In genomic region chr4:6200011-6200921, GRCh38 we compare ENCODE assay signal across 8 cellular contexts. TPM values are rescaled to one million over a fixed set of nuclear protein-coding genes. Genes with fewer than 3 reads are reported as not detected.
DNase-seq lines count a peak whose midpoint lies in the region; ATAC-seq and TF ChIP-seq lines count a peak whose summit lies in the region.

Gene JAKMIP1, minus strand, starts transcription at chr4:6200549. Its CDS starts 87,699 bp downstream, at chr4:6112850.

- ATAC-seq in GM18873 (IDR thresholded peaks at IDR 0.05; ENCODE audit: low FRiP score, unreplicated experiment) (peak; percentile 59), HG03135 (IDR thresholded peaks at IDR 0.05; ENCODE audit: unreplicated experiment) (peak; percentile 78), Right ventricle myocardium inferior (peak; percentile 71), upper lobe of left lung (ENCODE audit: low FRiP score in 2 of 2) (peak in 1 of 2 donors; percentile 82)

- H3K9me3 ChIP-seq in Peyer's patch, result peaks cover 0 to 3% (median 0%) of the 10 kb centered on the region in 4 donors
- peaks cover 0 to 3% (median 0%) of the 10 kb centered on the region in 4 donors for H3K9me3 ChIP-seq in upper lobe of left lung

- H3K27me3 ChIP-seq in Peyer's patch (peaks cover 0 to 16% of the 10 kb centered on the region in 2 donors), upper lobe of left lung (peaks cover 0 to 29% (median 13%) of the 10 kb centered on the region in 4 donors)

- TF ChIP-seq POLR2A in Peyer's patch (IDR thresholded peaks at IDR 0.05) (no peak), upper lobe of left lung (IDR thresholded peaks at IDR 0.05) (no peak)

- intact Hi-C loops in Right ventricle myocardium inferior (cut with DNase I) (no loop called here), posterior vena cava (cut with DNase I) (no loop called here)

- DNase-seq in AG10803 (ENCODE audit: low read depth) (peak; percentile 33), Peyer's patch (peak; percentile 53 to 85 (median 82)), Right ventricle myocardium inferior (ENCODE audit: missing footprints) (no peak), posterior vena cava (ENCODE audit: low spot score) (peak; percentile 77), upper lobe of left lung (peak; percentile 75 to 94)
- peak; percentile 92 for DNase-seq in activated naive CD4-positive, alpha-beta T cell treated with Interleukin-2 at 50 U/mL for 16 hours

- no peak for TF ChIP-seq CTCF in AG10803 (conservative IDR thresholded peaks at IDR 0.05; ENCODE audit: low read length)
- TF ChIP-seq CTCF in Peyer's patch (IDR thresholded peaks at IDR 0.05), result no peak
- no peak for TF ChIP-seq CTCF in upper lobe of left lung (IDR thresholded peaks at IDR 0.05)

- H3K4me1 ChIP-seq in Peyer's patch (peaks cover 0 to 20% (median 10%) of the 10 kb centered on the region in 4 donors), upper lobe of left lung (peaks cover 17 to 28% (median 18%) of the 10 kb centered on the region in 4 donors)

- H3K36me3 ChIP-seq in Peyer's patch, result no peaks in the 10 kb centered on the region
- no peaks in the 10 kb centered on the region for H3K36me3 ChIP-seq in upper lobe of left lung

- H3K27ac ChIP-seq in Peyer's patch (peak within 1 kb of the TSS in 1 of 4 donors; percentile 42), upper lobe of left lung (peak within 1 kb of the TSS in 2 of 4 donors; percentile 36 to 52)

- WGBS in upper lobe of left lung, 2 donors, result 1% methylated on average over 45 to 50 of the region's 107 CpGs

- no peak within 1 kb of the TSS; the same call in none of the 2 replicates for H3K4me3 ChIP-seq in AG10803 (ENCODE audit: low read length)
- peak within 1 kb of the TSS; percentile 24 to 61 (median 57) for H3K4me3 ChIP-seq in Peyer's patch
- peak within 1 kb of the TSS; percentile 18 to 62 (median 56) for H3K4me3 ChIP-seq in upper lobe of left lung

- TF ChIP-seq EP300 in upper lobe of left lung (IDR thresholded peaks at IDR 0.05), result no peak

RNA-seq across cellular contexts. Expression of gene JAKMIP1, which starts in this region (rescaled TPM):
- total RNA-seq in Peyer's patch (1 to 10 TPM in 2 of 4 donors, not detected in 2; 1.2 to 6.6 TPM), Right ventricle myocardium inferior (not detected), posterior vena cava (under 1 TPM; 0.14 TPM), upper lobe of left lung (1 to 10 TPM in 3 of 6 donors, under 1 TPM in 3; 0.40 to 6.8 (median 1.0) TPM)

Comparison
In these comparisons a context has a peak if more than half of its experiments do, and no peak if none do; other contexts are left out.
1. Peak in ATAC-seq in Right ventricle myocardium inferior; RNA of the gene not detected or under 1 TPM.
2. Peak in DNase-seq in posterior vena cava; RNA of the gene not detected or under 1 TPM.